In the genomic region with DNA sequence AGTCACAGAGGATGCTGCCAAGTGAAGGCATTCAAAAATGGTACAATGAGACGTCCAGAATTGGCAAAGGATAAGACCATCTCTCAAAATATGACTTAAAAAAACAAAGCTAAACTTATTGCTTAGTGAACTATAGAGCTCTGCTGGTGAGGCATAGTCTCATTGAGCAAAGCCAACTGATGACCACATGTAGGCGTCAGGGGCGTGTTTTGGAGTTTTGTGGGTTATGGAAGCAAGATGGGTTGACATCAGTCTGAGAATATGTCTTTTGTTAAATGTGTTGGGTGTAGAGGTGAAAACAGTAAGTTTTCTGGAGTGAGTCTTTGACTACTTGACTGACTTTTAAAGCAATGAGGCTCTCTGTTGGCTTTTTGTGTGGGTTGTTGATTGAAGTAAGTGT, we compare ENCODE assay signal across 15 cellular contexts. TPM values are rescaled to one million over a fixed set of nuclear protein-coding genes. Genes with fewer than 3 reads are reported as not detected.
DNase-seq lines count a peak whose midpoint lies in the region; ATAC-seq, FAIRE-seq and TF ChIP-seq lines count a peak whose summit lies in the region.
"Had no signal": no experiment of that assay in that cellular context is flagged by ENCODE, and none has a peak within 500 bp of the region (broad histone marks: within the 10 kb centered on the region; RNA-seq: fewer than 3 reads in every experiment).

No MANE protein-coding gene starts in this region.

- H2AFZ ChIP-seq in GM23248, result no peak overlapping the region

- peak overlapping the region; percentile 63 for H3K4me2 ChIP-seq in GM23248 (ENCODE audit: unreplicated experiment)

- peak; percentile 10 to 12 for DNase-seq in activated CD4-positive, alpha-beta T cell treated with anti-CD3 and anti-CD28 coated beads for 24 hours (ENCODE audit: low read depth in 2 of 2)
- DNase-seq in activated CD4-positive, alpha-beta T cell treated with anti-CD3 and anti-CD28 coated beads for 4 hours, result no peak
- DNase-seq in GM23248, result peak; percentile 94
- DNase-seq in epithelial cell of esophagus (ENCODE audit: low read depth), result peak; percentile 10
- DNase-seq in stimulated activated CD4-positive, alpha-beta T cell treated with anti-CD3 and anti-CD28 coated beads, Interleukin-2, amount 100 ng/mL, for 48 hours, result peak; percentile 8 to 43
- no peak for DNase-seq in dedifferentiated amniotic fluid mesenchymal stem cell (ENCODE audit: extremely low spot score)
- DNase-seq in RCC 7860 (ENCODE audit: low spot score), result no peak
- DNase-seq: COR-L47, kidney glomerular epithelial cell, MV-4-11, SW 1271 had no signal

- H3K36me3 ChIP-seq in GM23248 (ENCODE audit: low read depth), result no peaks in the 10 kb centered on the region
- H3K36me3 ChIP-seq: ascending aorta had no signal

- H3F3A ChIP-seq in GM23248 (ENCODE audit: insufficient read depth), result peaks cover 26% of the 10 kb centered on the region

- peak overlapping the region; percentile 59 for H3K27ac ChIP-seq in GM23248
- H3K27ac ChIP-seq: 22Rv1, ascending aorta had no signal

- no peak overlapping the region for H3K9ac ChIP-seq in GM23248

- H3K27me3 ChIP-seq in GM23248 (replicated peaks; ENCODE audit: insufficient read depth), result no peaks in the 10 kb centered on the region
- H3K27me3 ChIP-seq: ascending aorta had no signal

- FAIRE-seq in RCC 7860 (lab: Jason Lieb, UNC), result no peak
- FAIRE-seq: HTR-8/SVneo had no signal

- H3K9me3 ChIP-seq in GM23248 (ENCODE audit: low read depth), result no peaks in the 10 kb centered on the region
- H3K9me3 ChIP-seq: ascending aorta had no signal

- ATAC-seq in GM18867 (IDR thresholded peaks at IDR 0.05; ENCODE audit: unreplicated experiment), result no peak

- H3K4me1 ChIP-seq in GM23248 (ENCODE audit: insufficient read depth), result peaks cover 44% of the 10 kb centered on the region
- H3K4me1 ChIP-seq: ascending aorta had no signal

- no peaks in the 10 kb centered on the region for H3K9me2 ChIP-seq in GM23248 (ENCODE audit: insufficient read depth)

- H4K20me1 ChIP-seq in GM23248 (ENCODE audit: insufficient read depth), result no peaks in the 10 kb centered on the region

- in situ Hi-C loops in GM23248 (cut with MboI), result loop anchor here (25.0 kb wide), 1 partner anchor 605 kb away; no protein-coding TSS in a partner anchor

- H3K79me2 ChIP-seq in GM23248 (ENCODE audit: insufficient read depth), result no peaks in the 10 kb centered on the region

- H3K4me3 ChIP-seq in GM23248 (0 out of 2 replicates have a peak overlapping the region, but pooled peaks have one; percentile 5), epithelial cell of esophagus (ENCODE audit: low read length) (no peak overlapping the region)
- H3K4me3 ChIP-seq: ascending aorta had no signal

- TF ChIP-seq CTCF in epithelial cell of esophagus (IDR thresholded peaks at IDR 0.05; ENCODE audit: insufficient read depth, low read depth, low read length, missing control alignments), result no peak

- 2 to 5% methylated on average over 3 of the region's 3 CpGs for WGBS in GM23248 (ENCODE audit: low coverage in 1 of 2, low lambda C conversion rate in 2 of 2, missing lambda C conversion rate in 2 of 2), 2 experiments

RNA-seq across cellular contexts. Expression of gene ATL1, which starts 47.2 kb away (rescaled TPM):
- total RNA-seq in GM23248 (2014; rRNA removed; shearing (Covaris generic)), result 10.5 and 10.8 TPM in 2 replicates
- 10.7 and 11.4 TPM in 2 replicates for polyA plus RNA-seq in GM23248 (2016; fragmentation: Nextera tagmentation; extraction: Ambion mirVana)

Comparison
In these comparisons a context has a peak if more than half of its experiments do, and no peak if none do; other contexts are left out.
1. DNase-seq: peak in activated CD4-positive, alpha-beta T cell treated with anti-CD3 and anti-CD28 coated beads for 24 hours (2 of 2), GM23248 (single experiment), epithelial cell of esophagus (single experiment) and stimulated activated CD4-positive, alpha-beta T cell treated with anti-CD3 and anti-CD28 coated beads, Interleukin-2, amount 100 ng/mL, for 48 hours (2 of 2); none in activated CD4-positive, alpha-beta T cell treated with anti-CD3 and anti-CD28 coated beads for 4 hours (0 of 2), dedifferentiated amniotic fluid mesenchymal stem cell (single experiment) and RCC 7860 (single experiment).